Comparison of ENCODE assay signal across 1 cellular context in genomic region chr14:95320076-95320895, GRCh38.
TF ChIP-seq lines count a peak whose summit lies in the region.

No MANE protein-coding gene starts in this region.

TF ChIP-seq in HepG2, 621 proteins besides CTCF, POLR2A, EP300 and RAD21 (continued from another document):
- no peak for TF ChIP-seq ZNF326 (CRISPR knock-in tag; IDR thresholded peaks at IDR 0.05; ENCODE audit: borderline replicate concordance)
- TF ChIP-seq SIX1 (CRISPR knock-in tag; IDR thresholded peaks at IDR 0.05; ENCODE audit: borderline replicate concordance), result no peak
- TF ChIP-seq ZBTB46 (CRISPR knock-in tag; IDR thresholded peaks at IDR 0.05; ENCODE audit: borderline replicate concordance), result no peak
- no peak for TF ChIP-seq TFE3 (CRISPR knock-in tag; IDR thresholded peaks at IDR 0.05)
- no peak for TF ChIP-seq ZNF446 (CRISPR knock-in tag; IDR thresholded peaks at IDR 0.05)
- no peak for TF ChIP-seq ZSCAN30 (CRISPR knock-in tag; IDR thresholded peaks at IDR 0.05)
- no peak for TF ChIP-seq NFYC (CRISPR knock-in tag; IDR thresholded peaks at IDR 0.05)
- no peak for TF ChIP-seq NFIB (CRISPR knock-in tag; IDR thresholded peaks at IDR 0.05; ENCODE audit: borderline replicate concordance)
- no peak; the same call in 1 of the 2 replicates for TF ChIP-seq ZNF280B (CRISPR knock-in tag; IDR thresholded peaks at IDR 0.05; ENCODE audit: borderline replicate concordance)
- TF ChIP-seq SRSF9 (IDR thresholded peaks at IDR 0.05; ENCODE audit: borderline replicate concordance, insufficient read depth, low read depth, low read length, poor library complexity, severe bottlenecking), result no peak
- no peak for TF ChIP-seq NR2C2 (CRISPR knock-in tag; IDR thresholded peaks at IDR 0.05; ENCODE audit: borderline replicate concordance)
- no peak for TF ChIP-seq KDM5B (CRISPR knock-in tag; IDR thresholded peaks at IDR 0.05; ENCODE audit: borderline replicate concordance)
- 0 out of 2 replicates have a peak, but pooled peaks have one; percentile 11 for TF ChIP-seq SMAD3 (CRISPR knock-in tag; IDR thresholded peaks at IDR 0.05)
- no peak for TF ChIP-seq ZFP36L2 (CRISPR knock-in tag; IDR thresholded peaks at IDR 0.05)
- no peak for TF ChIP-seq NKX3-1 (CRISPR knock-in tag; IDR thresholded peaks at IDR 0.05)
